In genomic region chr17:57366558-57367351, GRCh38 we compare ENCODE assay signal across 13 cellular contexts.
DNase-seq lines count a peak whose midpoint lies in the region; ATAC-seq and TF ChIP-seq lines count a peak whose summit lies in the region.
"Had no signal": no experiment of that assay in that cellular context is flagged by ENCODE, and none has a peak within 500 bp of the region (broad histone marks: within the 10 kb centered on the region; RNA-seq: fewer than 3 reads in every experiment).

No MANE protein-coding gene starts in this region.

- peaks cover 33% of the 10 kb centered on the region for H3K4me1 ChIP-seq in HEK293 (ENCODE audit: control insufficient read depth, insufficient read depth, low read length)
- H3K4me1 ChIP-seq in OCI-LY7 (ENCODE audit: insufficient read depth, low read length, poor library complexity, severe bottlenecking), result peaks cover 82% of the 10 kb centered on the region

- H3K27ac ChIP-seq in HEK293 (ENCODE audit: extremely low read depth, low read depth, low read length) (no peak overlapping the region), OCI-LY7 (ENCODE audit: low read depth, low read length, poor library complexity, severe bottlenecking) (peak overlapping the region; percentile 24)
- H3K27ac ChIP-seq: suprapubic skin had no signal

- ATAC-seq in left ventricle myocardium superior (peak; percentile 84), natural killer cell (no peak), T-helper 17 cell (no peak)
- ATAC-seq in stimulated activated memory B cell treated with anti-CD40 and anti-IgM and Interleukin-4, amounts not matched to agents 10 μg/mL and 1 μg/mL and 100 μg/mL, for 72 hours, result no peak
- ATAC-seq: activated T-cell treated with anti-CD3 and anti-CD28 coated beads, Interleukin-2, amount 50 U/mL, for 4 hours had no signal

- peaks cover 25% of the 10 kb centered on the region; the same call in 1 of the 2 replicates for H3K79me2 ChIP-seq in OCI-LY7 (ENCODE audit: insufficient read depth, low read depth, low read length)

- H3K4me3 ChIP-seq in HEK293 (ENCODE audit: low read depth, low read length) (no peak overlapping the region), OCI-LY7 (ENCODE audit: low read depth, low read length, poor library complexity, severe bottlenecking) (peak overlapping the region; percentile 24)
- H3K4me3 ChIP-seq: suprapubic skin had no signal

- H3K27ac Mint-ChIP-seq in stimulated activated memory B cell treated with anti-CD40 and anti-IgM and Interleukin-4, amounts not matched to agents 10 μg/mL and 1 μg/mL and 100 μg/mL, for 72 hours, result peak overlapping the region; percentile 56
- no peak overlapping the region for H3K27ac Mint-ChIP-seq in T-helper 2 cell treated with Interferon-gamma antibody and Interleukin-4, amounts not matched to agents 5 μg/mL and 100 μg/mL, for 36 hours
- H3K27ac Mint-ChIP-seq in natural killer cell (no peak overlapping the region), T-helper 17 cell (no peak overlapping the region)
- H3K27ac Mint-ChIP-seq: IgD-negative memory B cell had no signal

- no peaks in the 10 kb centered on the region for H3K27me3 Mint-ChIP-seq in stimulated activated memory B cell treated with anti-CD40 and anti-IgM and Interleukin-4, amounts not matched to agents 10 μg/mL and 1 μg/mL and 100 μg/mL, for 72 hours
- H3K27me3 Mint-ChIP-seq in T-helper 2 cell treated with Interferon-gamma antibody and Interleukin-4, amounts not matched to agents 5 μg/mL and 100 μg/mL, for 36 hours (ENCODE audit: low read depth), result no peaks in the 10 kb centered on the region
- H3K27me3 Mint-ChIP-seq in natural killer cell (ENCODE audit: low read depth in 2 of 2), result no peaks in the 10 kb centered on the region
- no peaks in the 10 kb centered on the region for H3K27me3 Mint-ChIP-seq in T-helper 17 cell
- H3K27me3 Mint-ChIP-seq: IgD-negative memory B cell had no signal

- H4K20me1 ChIP-seq in OCI-LY7 (ENCODE audit: insufficient read depth, low read length), result no peaks in the 10 kb centered on the region

- no peaks in the 10 kb centered on the region for H3K36me3 ChIP-seq in HEK293 (ENCODE audit: control insufficient read depth in 2 of 2, insufficient read depth in 1 of 2, low read length in 2 of 2)
- peaks cover 10% of the 10 kb centered on the region for H3K36me3 ChIP-seq in OCI-LY7 (ENCODE audit: insufficient read depth, low read length)
- H3K36me3 ChIP-seq: suprapubic skin had no signal

- TF ChIP-seq CTCF in HEK293 (tag by site-specific recombination; IDR thresholded peaks at IDR 0.05) (no peak), OCI-LY7 (conservative IDR thresholded peaks at IDR 0.05; ENCODE audit: low read length) (no peak), natural killer cell (IDR thresholded peaks at IDR 0.05) (no peak)

- no peaks in the 10 kb centered on the region for H3K9me2 ChIP-seq in OCI-LY7 (ENCODE audit: insufficient read depth, low read length)

- peaks cover 45% of the 10 kb centered on the region for H3K4me1 Mint-ChIP-seq in stimulated activated memory B cell treated with anti-CD40 and anti-IgM and Interleukin-4, amounts not matched to agents 10 μg/mL and 1 μg/mL and 100 μg/mL, for 72 hours
- H3K4me1 Mint-ChIP-seq in T-helper 2 cell treated with Interferon-gamma antibody and Interleukin-4, amounts not matched to agents 5 μg/mL and 100 μg/mL, for 36 hours (ENCODE audit: low read depth), result peaks cover 11% of the 10 kb centered on the region
- H3K4me1 Mint-ChIP-seq in natural killer cell (peaks cover 18 to 31% of the 10 kb centered on the region in 2 donors), T-helper 17 cell (peaks cover 23% of the 10 kb centered on the region)

- peak; percentile 38 for DNase-seq in OCI-LY7 (ENCODE audit: low spot score)
- peak; percentile 61 for DNase-seq in left ventricle myocardium superior
- no peak for DNase-seq in T-helper 2 cell treated with Interferon-gamma antibody and Interleukin-4, amounts not matched to agents 5 μg/mL and 100 μg/mL, for 36 hours (ENCODE audit: low spot score)
- no peak for DNase-seq in head of caudate nucleus
- no peak for DNase-seq in natural killer cell
- no peak for DNase-seq in T-helper 17 cell
- DNase-seq: activated T-cell treated with anti-CD3 and anti-CD28 coated beads, Interleukin-2, amount 50 U/mL, for 4 hours; cerebellar nuclear complex; NCI-H774 had no signal

- H3K36me3 Mint-ChIP-seq in stimulated activated memory B cell treated with anti-CD40 and anti-IgM and Interleukin-4, amounts not matched to agents 10 μg/mL and 1 μg/mL and 100 μg/mL, for 72 hours, result peaks cover 5% of the 10 kb centered on the region
- peaks cover 6% of the 10 kb centered on the region for H3K36me3 Mint-ChIP-seq in T-helper 2 cell treated with Interferon-gamma antibody and Interleukin-4, amounts not matched to agents 5 μg/mL and 100 μg/mL, for 36 hours (ENCODE audit: low read depth)
- no peaks in the 10 kb centered on the region for H3K36me3 Mint-ChIP-seq in natural killer cell
- peaks cover 2% of the 10 kb centered on the region for H3K36me3 Mint-ChIP-seq in T-helper 17 cell (ENCODE audit: low read depth)

- BruUV-seq in OCI-LY7 (replicated peaks; lab: Mats Ljungman, UMichigan), result no TSS peak

- intact Hi-C loops in OCI-LY7 (cut with micrococcal nuclease; ENCODE audit: unreplicated experiment), result no loop called here
- intact Hi-C loops in left ventricle myocardium superior (cut with micrococcal nuclease), result no loop called here
- intact Hi-C loops in head of caudate nucleus (cut with DNase I), result no loop called here
- intact Hi-C loops in natural killer cell (cut with micrococcal nuclease), result no loop called here

- H2AFZ ChIP-seq in OCI-LY7 (ENCODE audit: low read length), result no peak overlapping the region; the same call in 1 of the 2 replicates

- H3K9me3 ChIP-seq in HEK293 (ENCODE audit: control insufficient read depth, insufficient read depth, low read depth, low read length), result no peaks in the 10 kb centered on the region
- no peaks in the 10 kb centered on the region for H3K9me3 ChIP-seq in OCI-LY7 (ENCODE audit: low read length)
- H3K9me3 ChIP-seq in T-helper 17 cell (ENCODE audit: control insufficient read depth, low read length, poor library complexity, severe bottlenecking), result no peaks in the 10 kb centered on the region
- H3K9me3 ChIP-seq: suprapubic skin had no signal

- POLR2A ChIA-PET in HEK293 (lab: Yijun Ruan, JAX), result no interaction called here
- POLR2A ChIA-PET in OCI-LY7 (lab: Charles Lee), result interaction anchor here (1.1 to 6.1 kb wide), 3 partner anchors 11 to 109 kb away, joined by 4 to 43 read pairs (median 5); no protein-coding TSS in a partner anchor

- H3K4me2 ChIP-seq in OCI-LY7 (ENCODE audit: low read length), result peak overlapping the region; percentile 63

- CTCF ChIA-PET in HEK293 (lab: Yijun Ruan, JAX), result interaction anchor here (0.6 to 1.4 kb wide), 3 partner anchors 31 to 1765 kb away, joined by 3 to 4 read pairs (median 3); no protein-coding TSS in a partner anchor
- CTCF ChIA-PET in OCI-LY7 (lab: Charles Lee; ENCODE audit: unreplicated experiment), result interaction anchor here (1.1 kb wide), 1 partner anchor 11 kb away, joined by 3 read pairs; no protein-coding TSS in a partner anchor

- no peaks in the 10 kb centered on the region for H3K9me3 Mint-ChIP-seq in stimulated activated memory B cell treated with anti-CD40 and anti-IgM and Interleukin-4, amounts not matched to agents 10 μg/mL and 1 μg/mL and 100 μg/mL, for 72 hours
- no peaks in the 10 kb centered on the region for H3K9me3 Mint-ChIP-seq in T-helper 2 cell treated with Interferon-gamma antibody and Interleukin-4, amounts not matched to agents 5 μg/mL and 100 μg/mL, for 36 hours
- no peaks in the 10 kb centered on the region for H3K9me3 Mint-ChIP-seq in natural killer cell
- H3K9me3 Mint-ChIP-seq: activated T-cell treated with anti-CD3 and anti-CD28 coated beads, Interleukin-2, amount 50 U/mL, for 4 hours; IgD-negative memory B cell had no signal

- H3K4me3 Mint-ChIP-seq in stimulated activated memory B cell treated with anti-CD40 and anti-IgM and Interleukin-4, amounts not matched to agents 10 μg/mL and 1 μg/mL and 100 μg/mL, for 72 hours, result no peak overlapping the region
- no peak overlapping the region for H3K4me3 Mint-ChIP-seq in T-helper 2 cell treated with Interferon-gamma antibody and Interleukin-4, amounts not matched to agents 5 μg/mL and 100 μg/mL, for 36 hours
- H3K4me3 Mint-ChIP-seq in natural killer cell (no peak overlapping the region), T-helper 17 cell (no peak overlapping the region)
- H3K4me3 Mint-ChIP-seq: activated T-cell treated with anti-CD3 and anti-CD28 coated beads, Interleukin-2, amount 50 U/mL, for 4 hours had no signal

TF ChIP-seq in HEK293, 187 proteins besides CTCF, POLR2A, EP300 and RAD21 (continues in another document):
- TF ChIP-seq SCRT1 (tag by site-specific recombination; IDR thresholded peaks at IDR 0.05; ENCODE audit: borderline replicate concordance) (no peak), OSR2 (tag by site-specific recombination; IDR thresholded peaks at IDR 0.05) (0 out of 2 replicates have a peak, but pooled peaks have one; percentile 21), SP2 (tag by site-specific recombination; IDR thresholded peaks at IDR 0.05) (no peak), ZNF2 (tag by site-specific recombination; IDR thresholded peaks at IDR 0.05) (no peak)

Comparison
In these comparisons a context has a peak if more than half of its experiments do, and no peak if none do; other contexts are left out.
1. DNase-seq: peak in OCI-LY7 (single experiment) and left ventricle myocardium superior (single experiment); none in T-helper 2 cell treated with Interferon-gamma antibody and Interleukin-4, amounts not matched to agents 5 μg/mL and 100 μg/mL, for 36 hours (single experiment), head of caudate nucleus (0 of 42), natural killer cell (single experiment) and T-helper 17 cell (0 of 3).